In the genomic region with DNA sequence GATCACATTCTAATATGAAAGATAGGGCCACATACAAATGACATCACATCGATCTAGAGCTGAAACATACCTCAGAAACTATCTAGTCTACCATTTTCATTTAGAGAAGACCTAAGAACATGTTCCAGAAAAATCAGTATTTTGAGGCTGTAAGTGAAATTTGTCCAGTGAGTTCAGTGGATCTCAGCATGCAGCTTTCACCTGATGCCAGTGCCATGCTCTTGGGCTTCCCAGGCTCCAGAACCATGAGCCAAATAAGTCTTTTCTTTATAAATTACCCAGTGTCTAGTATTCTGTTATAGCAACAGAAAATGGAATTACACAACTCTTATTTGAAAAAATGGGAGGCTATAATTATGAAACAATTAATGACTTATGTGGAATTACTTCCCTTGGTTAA, we compare ENCODE assay signal across 1 cellular context.
TF ChIP-seq lines count a peak whose summit lies in the region.

No MANE protein-coding gene starts in this region.

TF ChIP-seq in K562, 482 proteins besides CTCF, POLR2A, EP300 and RAD21 (continued from another document):
- no peak for TF ChIP-seq GTF2F1 (IDR thresholded peaks at IDR 0.05; ENCODE audit: low read depth, low read length)
- no peak for TF ChIP-seq ZNF133 (CRISPR knock-in tag; IDR thresholded peaks at IDR 0.05)
- TF ChIP-seq TRIM24 (IDR thresholded peaks at IDR 0.05): no peak
